2 cellular contexts compared by ENCODE assay signal in the genomic region with DNA sequence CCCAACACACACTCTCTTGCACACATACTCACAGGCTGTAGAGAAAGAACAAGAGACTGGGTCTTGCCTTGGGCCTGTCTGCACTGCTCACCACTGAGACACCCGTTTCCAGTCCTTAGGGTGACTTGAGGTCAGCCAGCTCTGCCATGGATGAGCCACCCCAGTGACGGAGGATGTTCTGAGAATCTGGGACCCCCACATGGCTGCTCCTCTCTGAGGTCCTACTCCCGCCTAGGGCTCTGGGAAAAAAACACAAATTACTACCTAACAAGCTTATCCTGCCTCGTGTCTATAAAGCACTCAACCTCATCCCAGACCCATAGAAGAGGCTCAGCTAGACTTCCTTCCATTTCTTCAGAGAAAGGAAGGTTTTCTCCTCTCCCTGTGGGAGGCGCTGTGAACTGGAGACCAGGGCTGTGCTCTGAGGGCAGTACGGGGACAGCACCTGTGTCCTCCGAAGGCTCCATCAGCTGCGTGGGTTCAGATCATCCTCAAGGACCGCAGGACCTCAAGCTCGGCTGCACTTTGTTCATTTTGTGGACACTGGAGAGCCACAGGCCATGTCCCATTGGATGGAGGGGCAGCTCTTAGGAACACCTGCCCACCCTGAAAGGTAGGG.
TF ChIP-seq lines count a peak whose summit lies in the region.

No MANE protein-coding gene starts in this region.

TF ChIP-seq in SK-N-SH treated with all-trans-retinoic acid at 6 μM for 48 hours, 23 proteins besides CTCF, POLR2A, EP300 and RAD21:
- TF ChIP-seq, protein P1, sequence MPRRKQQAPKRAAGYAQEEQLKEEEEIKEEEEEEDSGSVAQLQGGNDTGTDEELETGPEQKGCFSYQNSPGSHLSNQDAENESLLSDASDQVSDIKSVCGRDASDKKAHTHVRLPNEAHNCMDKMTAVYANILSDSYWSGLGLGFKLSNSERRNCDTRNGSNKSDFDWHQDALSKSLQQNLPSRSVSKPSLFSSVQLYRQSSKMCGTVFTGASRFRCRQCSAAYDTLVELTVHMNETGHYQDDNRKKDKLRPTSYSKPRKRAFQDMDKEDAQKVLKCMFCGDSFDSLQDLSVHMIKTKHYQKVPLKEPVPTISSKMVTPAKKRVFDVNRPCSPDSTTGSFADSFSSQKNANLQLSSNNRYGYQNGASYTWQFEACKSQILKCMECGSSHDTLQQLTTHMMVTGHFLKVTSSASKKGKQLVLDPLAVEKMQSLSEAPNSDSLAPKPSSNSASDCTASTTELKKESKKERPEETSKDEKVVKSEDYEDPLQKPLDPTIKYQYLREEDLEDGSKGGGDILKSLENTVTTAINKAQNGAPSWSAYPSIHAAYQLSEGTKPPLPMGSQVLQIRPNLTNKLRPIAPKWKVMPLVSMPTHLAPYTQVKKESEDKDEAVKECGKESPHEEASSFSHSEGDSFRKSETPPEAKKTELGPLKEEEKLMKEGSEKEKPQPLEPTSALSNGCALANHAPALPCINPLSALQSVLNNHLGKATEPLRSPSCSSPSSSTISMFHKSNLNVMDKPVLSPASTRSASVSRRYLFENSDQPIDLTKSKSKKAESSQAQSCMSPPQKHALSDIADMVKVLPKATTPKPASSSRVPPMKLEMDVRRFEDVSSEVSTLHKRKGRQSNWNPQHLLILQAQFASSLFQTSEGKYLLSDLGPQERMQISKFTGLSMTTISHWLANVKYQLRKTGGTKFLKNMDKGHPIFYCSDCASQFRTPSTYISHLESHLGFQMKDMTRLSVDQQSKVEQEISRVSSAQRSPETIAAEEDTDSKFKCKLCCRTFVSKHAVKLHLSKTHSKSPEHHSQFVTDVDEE (CRISPR knock-in tag; IDR thresholded peaks at IDR 0.05), result no peak
- no peak for TF ChIP-seq CSDC2 (CRISPR knock-in tag; IDR thresholded peaks at IDR 0.05)
- no peak for TF ChIP-seq GLIS3 (CRISPR knock-in tag; IDR thresholded peaks at IDR 0.05)
- TF ChIP-seq, protein P2, sequence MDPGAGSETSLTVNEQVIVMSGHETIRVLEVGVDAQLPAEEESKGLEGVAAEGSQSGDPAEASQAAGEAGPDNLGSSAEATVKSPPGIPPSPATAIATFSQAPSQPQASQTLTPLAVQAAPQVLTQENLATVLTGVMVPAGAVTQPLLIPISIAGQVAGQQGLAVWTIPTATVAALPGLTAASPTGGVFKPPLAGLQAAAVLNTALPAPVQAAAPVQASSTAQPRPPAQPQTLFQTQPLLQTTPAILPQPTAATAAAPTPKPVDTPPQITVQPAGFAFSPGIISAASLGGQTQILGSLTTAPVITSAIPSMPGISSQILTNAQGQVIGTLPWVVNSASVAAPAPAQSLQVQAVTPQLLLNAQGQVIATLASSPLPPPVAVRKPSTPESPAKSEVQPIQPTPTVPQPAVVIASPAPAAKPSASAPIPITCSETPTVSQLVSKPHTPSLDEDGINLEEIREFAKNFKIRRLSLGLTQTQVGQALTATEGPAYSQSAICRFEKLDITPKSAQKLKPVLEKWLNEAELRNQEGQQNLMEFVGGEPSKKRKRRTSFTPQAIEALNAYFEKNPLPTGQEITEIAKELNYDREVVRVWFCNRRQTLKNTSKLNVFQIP (CRISPR knock-in tag; IDR thresholded peaks at IDR 0.05; ENCODE audit: borderline replicate concordance, low read depth), result no peak
- no peak for TF ChIP-seq ARNTL (CRISPR knock-in tag; IDR thresholded peaks at IDR 0.05; ENCODE audit: borderline replicate concordance, low read depth)
- no peak for TF ChIP-seq ZC3H10 (CRISPR knock-in tag; IDR thresholded peaks at IDR 0.05)
- TF ChIP-seq ZFP3 (CRISPR knock-in tag; IDR thresholded peaks at IDR 0.05), result no peak
- no peak for TF ChIP-seq PPARA (CRISPR knock-in tag; IDR thresholded peaks at IDR 0.05; ENCODE audit: borderline replicate concordance)
- no peak for TF ChIP-seq ESRRG (CRISPR knock-in tag; IDR thresholded peaks at IDR 0.05)
- TF ChIP-seq BACH2 (CRISPR knock-in tag; IDR thresholded peaks at IDR 0.05; ENCODE audit: borderline replicate concordance), result no peak
- no peak for TF ChIP-seq OSR1 (CRISPR knock-in tag; IDR thresholded peaks at IDR 0.05)
- TF ChIP-seq, protein P3, sequence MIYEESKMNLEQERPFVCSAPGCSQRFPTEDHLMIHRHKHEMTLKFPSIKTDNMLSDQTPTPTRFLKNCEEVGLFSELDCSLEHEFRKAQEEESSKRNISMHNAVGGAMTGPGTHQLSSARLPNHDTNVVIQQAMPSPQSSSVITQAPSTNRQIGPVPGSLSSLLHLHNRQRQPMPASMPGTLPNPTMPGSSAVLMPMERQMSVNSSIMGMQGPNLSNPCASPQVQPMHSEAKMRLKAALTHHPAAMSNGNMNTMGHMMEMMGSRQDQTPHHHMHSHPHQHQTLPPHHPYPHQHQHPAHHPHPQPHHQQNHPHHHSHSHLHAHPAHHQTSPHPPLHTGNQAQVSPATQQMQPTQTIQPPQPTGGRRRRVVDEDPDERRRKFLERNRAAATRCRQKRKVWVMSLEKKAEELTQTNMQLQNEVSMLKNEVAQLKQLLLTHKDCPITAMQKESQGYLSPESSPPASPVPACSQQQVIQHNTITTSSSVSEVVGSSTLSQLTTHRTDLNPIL (CRISPR knock-in tag; IDR thresholded peaks at IDR 0.05; ENCODE audit: low read depth), result no peak

TF ChIP-seq in SK-N-SH, 30 proteins besides CTCF, POLR2A, EP300 and RAD21:
- TF ChIP-seq EZH2phosphoT487 (IDR thresholded peaks at IDR 0.05; ENCODE audit: borderline replicate concordance, low read depth) (no peak), GABPA (IDR thresholded peaks at IDR 0.05; ENCODE audit: low read depth) (no peak), POLR2AphosphoS5 (IDR thresholded peaks at IDR 0.05; ENCODE audit: low read depth, low read length) (no peak), TAF1 (IDR thresholded peaks at IDR 0.05; ENCODE audit: borderline replicate concordance, low read depth, low read length) (no peak), FOSL2 (IDR thresholded peaks at IDR 0.05; ENCODE audit: borderline replicate concordance, low read depth) (no peak), RXRA (IDR thresholded peaks at IDR 0.05; ENCODE audit: borderline replicate concordance, low read depth) (no peak), GATA2 (CRISPR knock-in tag; IDR thresholded peaks at IDR 0.05) (no peak), RCOR1 (IDR thresholded peaks at IDR 0.05; ENCODE audit: low read length) (no peak), CHD2 (IDR thresholded peaks at IDR 0.05; ENCODE audit: low read length, partially characterized antibody) (no peak), SIN3A (IDR thresholded peaks at IDR 0.05; ENCODE audit: borderline replicate concordance, low read depth, low read length) (no peak)
- TF ChIP-seq, protein P4, sequence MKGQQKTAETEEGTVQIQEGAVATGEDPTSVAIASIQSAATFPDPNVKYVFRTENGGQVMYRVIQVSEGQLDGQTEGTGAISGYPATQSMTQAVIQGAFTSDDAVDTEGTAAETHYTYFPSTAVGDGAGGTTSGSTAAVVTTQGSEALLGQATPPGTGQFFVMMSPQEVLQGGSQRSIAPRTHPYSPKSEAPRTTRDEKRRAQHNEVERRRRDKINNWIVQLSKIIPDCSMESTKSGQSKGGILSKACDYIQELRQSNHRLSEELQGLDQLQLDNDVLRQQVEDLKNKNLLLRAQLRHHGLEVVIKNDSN (IDR thresholded peaks at IDR 0.05; ENCODE audit: borderline replicate concordance, low read depth), result no peak
- TF ChIP-seq, protein P5, sequence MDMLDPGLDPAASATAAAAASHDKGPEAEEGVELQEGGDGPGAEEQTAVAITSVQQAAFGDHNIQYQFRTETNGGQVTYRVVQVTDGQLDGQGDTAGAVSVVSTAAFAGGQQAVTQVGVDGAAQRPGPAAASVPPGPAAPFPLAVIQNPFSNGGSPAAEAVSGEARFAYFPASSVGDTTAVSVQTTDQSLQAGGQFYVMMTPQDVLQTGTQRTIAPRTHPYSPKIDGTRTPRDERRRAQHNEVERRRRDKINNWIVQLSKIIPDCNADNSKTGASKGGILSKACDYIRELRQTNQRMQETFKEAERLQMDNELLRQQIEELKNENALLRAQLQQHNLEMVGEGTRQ (IDR thresholded peaks at IDR 0.05; ENCODE audit: borderline replicate concordance, low read depth, low read length), result no peak
- TF ChIP-seq, protein P6, sequence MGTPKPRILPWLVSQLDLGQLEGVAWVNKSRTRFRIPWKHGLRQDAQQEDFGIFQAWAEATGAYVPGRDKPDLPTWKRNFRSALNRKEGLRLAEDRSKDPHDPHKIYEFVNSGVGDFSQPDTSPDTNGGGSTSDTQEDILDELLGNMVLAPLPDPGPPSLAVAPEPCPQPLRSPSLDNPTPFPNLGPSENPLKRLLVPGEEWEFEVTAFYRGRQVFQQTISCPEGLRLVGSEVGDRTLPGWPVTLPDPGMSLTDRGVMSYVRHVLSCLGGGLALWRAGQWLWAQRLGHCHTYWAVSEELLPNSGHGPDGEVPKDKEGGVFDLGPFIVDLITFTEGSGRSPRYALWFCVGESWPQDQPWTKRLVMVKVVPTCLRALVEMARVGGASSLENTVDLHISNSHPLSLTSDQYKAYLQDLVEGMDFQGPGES (IDR thresholded peaks at IDR 0.05; ENCODE audit: low read depth, low read length), result no peak
- TF ChIP-seq, protein P7, sequence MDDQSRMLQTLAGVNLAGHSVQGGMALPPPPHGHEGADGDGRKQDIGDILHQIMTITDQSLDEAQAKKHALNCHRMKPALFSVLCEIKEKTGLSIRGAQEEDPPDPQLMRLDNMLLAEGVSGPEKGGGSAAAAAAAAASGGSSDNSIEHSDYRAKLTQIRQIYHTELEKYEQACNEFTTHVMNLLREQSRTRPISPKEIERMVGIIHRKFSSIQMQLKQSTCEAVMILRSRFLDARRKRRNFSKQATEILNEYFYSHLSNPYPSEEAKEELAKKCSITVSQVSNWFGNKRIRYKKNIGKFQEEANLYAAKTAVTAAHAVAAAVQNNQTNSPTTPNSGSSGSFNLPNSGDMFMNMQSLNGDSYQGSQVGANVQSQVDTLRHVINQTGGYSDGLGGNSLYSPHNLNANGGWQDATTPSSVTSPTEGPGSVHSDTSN (IDR thresholded peaks at IDR 0.05), result no peak
